In the genomic region with DNA sequence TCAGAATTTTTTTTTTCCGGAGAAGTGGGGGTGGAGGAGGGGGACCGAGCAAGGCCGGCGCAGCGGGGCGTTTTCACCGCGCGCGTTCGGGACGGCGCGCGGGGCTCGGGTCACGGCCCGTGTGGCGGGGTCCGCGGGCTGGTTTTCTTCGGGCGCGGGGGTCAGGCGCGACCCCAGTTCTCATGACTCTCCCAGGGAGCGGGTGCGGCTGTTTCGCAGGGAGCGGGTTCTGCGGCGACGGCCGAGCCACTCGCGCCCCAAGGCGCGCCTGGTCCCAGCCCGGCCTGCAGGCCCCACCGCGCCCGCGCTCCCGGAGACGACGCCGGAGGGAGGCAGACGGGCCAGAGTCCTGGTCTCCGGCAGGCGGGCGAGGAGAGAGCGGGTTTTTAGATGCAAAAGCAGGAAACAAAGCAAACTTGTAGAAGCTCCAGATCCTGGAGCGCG, we compare ENCODE assay signal across 1 cellular context.
TF ChIP-seq lines count a peak whose summit lies in the region.

No MANE protein-coding gene starts in this region.

TF ChIP-seq in HepG2, 621 proteins besides CTCF, POLR2A, EP300 and RAD21 (continued from another document and continues in another):
- TF ChIP-seq, protein P1, sequence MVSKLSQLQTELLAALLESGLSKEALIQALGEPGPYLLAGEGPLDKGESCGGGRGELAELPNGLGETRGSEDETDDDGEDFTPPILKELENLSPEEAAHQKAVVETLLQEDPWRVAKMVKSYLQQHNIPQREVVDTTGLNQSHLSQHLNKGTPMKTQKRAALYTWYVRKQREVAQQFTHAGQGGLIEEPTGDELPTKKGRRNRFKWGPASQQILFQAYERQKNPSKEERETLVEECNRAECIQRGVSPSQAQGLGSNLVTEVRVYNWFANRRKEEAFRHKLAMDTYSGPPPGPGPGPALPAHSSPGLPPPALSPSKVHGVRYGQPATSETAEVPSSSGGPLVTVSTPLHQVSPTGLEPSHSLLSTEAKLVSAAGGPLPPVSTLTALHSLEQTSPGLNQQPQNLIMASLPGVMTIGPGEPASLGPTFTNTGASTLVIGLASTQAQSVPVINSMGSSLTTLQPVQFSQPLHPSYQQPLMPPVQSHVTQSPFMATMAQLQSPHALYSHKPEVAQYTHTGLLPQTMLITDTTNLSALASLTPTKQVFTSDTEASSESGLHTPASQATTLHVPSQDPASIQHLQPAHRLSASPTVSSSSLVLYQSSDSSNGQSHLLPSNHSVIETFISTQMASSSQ (IDR thresholded peaks at IDR 0.05; ENCODE audit: low read depth): no peak
- TF ChIP-seq, protein P1 (CRISPR knock-in tag; IDR thresholded peaks at IDR 0.05; ENCODE audit: borderline replicate concordance): no peak
- TF ChIP-seq RNF219 (CRISPR knock-in tag; IDR thresholded peaks at IDR 0.05) (no peak), ERF (CRISPR knock-in tag; IDR thresholded peaks at IDR 0.05) (no peak), ZNF232 (CRISPR knock-in tag; IDR thresholded peaks at IDR 0.05; ENCODE audit: borderline replicate concordance) (0 out of 2 replicates have a peak, but pooled peaks have one; percentile 45), ZC3H4 (CRISPR knock-in tag; IDR thresholded peaks at IDR 0.05; ENCODE audit: borderline replicate concordance) (0 out of 2 replicates have a peak, but pooled peaks have one; percentile 24), POLR2G (IDR thresholded peaks at IDR 0.05; ENCODE audit: low read depth, low read length) (no peak), MED8 (CRISPR knock-in tag; IDR thresholded peaks at IDR 0.05; ENCODE audit: insufficient replicate concordance) (no peak), PRPF4 (IDR thresholded peaks at IDR 0.05; ENCODE audit: low read depth, low read length, poor library complexity, severe bottlenecking) (no peak), THRA (CRISPR knock-in tag; IDR thresholded peaks at IDR 0.05; ENCODE audit: borderline replicate concordance) (peak; percentile 14; the same call in 1 of the 2 replicates), ZNF18 (CRISPR knock-in tag; IDR thresholded peaks at IDR 0.05; ENCODE audit: insufficient replicate concordance) (peak; percentile 47), FOXK2 (IDR thresholded peaks at IDR 0.05) (no peak), ZNF510 (CRISPR knock-in tag; IDR thresholded peaks at IDR 0.05; ENCODE audit: low read depth) (no peak), ESRRA (CRISPR knock-in tag; IDR thresholded peaks at IDR 0.05; ENCODE audit: low read depth) (no peak), ZFP37 (CRISPR knock-in tag; IDR thresholded peaks at IDR 0.05; ENCODE audit: borderline replicate concordance) (no peak), ZNF577 (CRISPR knock-in tag; IDR thresholded peaks at IDR 0.05; ENCODE audit: borderline replicate concordance, low read depth) (no peak), ZBTB14 (CRISPR knock-in tag; IDR thresholded peaks at IDR 0.05) (peak; percentile 36; the same call in 1 of the 2 replicates), TRIM24 (CRISPR knock-in tag; IDR thresholded peaks at IDR 0.05) (no peak), ZNF33A (CRISPR knock-in tag; IDR thresholded peaks at IDR 0.05; ENCODE audit: borderline replicate concordance) (no peak), TAF15 (IDR thresholded peaks at IDR 0.05; ENCODE audit: low read depth, low read length, poor library complexity, severe bottlenecking) (no peak), FOXO1 (CRISPR knock-in tag; IDR thresholded peaks at IDR 0.05) (no peak), ZNF253 (CRISPR knock-in tag; IDR thresholded peaks at IDR 0.05; ENCODE audit: borderline replicate concordance) (no peak), U2AF2 (IDR thresholded peaks at IDR 0.05; ENCODE audit: low read depth, low read length) (no peak), HNRNPK (IDR thresholded peaks at IDR 0.05; ENCODE audit: low read depth, low read length, poor library complexity, severe bottlenecking) (peak; percentile 65), ZFY (CRISPR knock-in tag; IDR thresholded peaks at IDR 0.05) (peak; percentile 74), RXRB (CRISPR knock-in tag; IDR thresholded peaks at IDR 0.05; ENCODE audit: borderline replicate concordance) (no peak), ETS1 (CRISPR knock-in tag; IDR thresholded peaks at IDR 0.05) (0 out of 2 replicates have a peak, but pooled peaks have one; percentile 29)
- TF ChIP-seq, protein P2, sequence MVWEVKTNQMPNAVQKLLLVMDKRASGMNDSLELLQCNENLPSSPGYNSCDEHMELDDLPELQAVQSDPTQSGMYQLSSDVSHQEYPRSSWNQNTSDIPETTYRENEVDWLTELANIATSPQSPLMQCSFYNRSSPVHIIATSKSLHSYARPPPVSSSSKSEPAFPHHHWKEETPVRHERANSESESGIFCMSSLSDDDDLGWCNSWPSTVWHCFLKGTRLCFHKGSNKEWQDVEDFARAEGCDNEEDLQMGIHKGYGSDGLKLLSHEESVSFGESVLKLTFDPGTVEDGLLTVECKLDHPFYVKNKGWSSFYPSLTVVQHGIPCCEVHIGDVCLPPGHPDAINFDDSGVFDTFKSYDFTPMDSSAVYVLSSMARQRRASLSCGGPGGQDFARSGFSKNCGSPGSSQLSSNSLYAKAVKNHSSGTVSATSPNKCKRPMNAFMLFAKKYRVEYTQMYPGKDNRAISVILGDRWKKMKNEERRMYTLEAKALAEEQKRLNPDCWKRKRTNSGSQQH (CRISPR knock-in tag; IDR thresholded peaks at IDR 0.05; ENCODE audit: low read depth): 0 out of 2 replicates have a peak, but pooled peaks have one; percentile 10
- TF ChIP-seq, protein P3, sequence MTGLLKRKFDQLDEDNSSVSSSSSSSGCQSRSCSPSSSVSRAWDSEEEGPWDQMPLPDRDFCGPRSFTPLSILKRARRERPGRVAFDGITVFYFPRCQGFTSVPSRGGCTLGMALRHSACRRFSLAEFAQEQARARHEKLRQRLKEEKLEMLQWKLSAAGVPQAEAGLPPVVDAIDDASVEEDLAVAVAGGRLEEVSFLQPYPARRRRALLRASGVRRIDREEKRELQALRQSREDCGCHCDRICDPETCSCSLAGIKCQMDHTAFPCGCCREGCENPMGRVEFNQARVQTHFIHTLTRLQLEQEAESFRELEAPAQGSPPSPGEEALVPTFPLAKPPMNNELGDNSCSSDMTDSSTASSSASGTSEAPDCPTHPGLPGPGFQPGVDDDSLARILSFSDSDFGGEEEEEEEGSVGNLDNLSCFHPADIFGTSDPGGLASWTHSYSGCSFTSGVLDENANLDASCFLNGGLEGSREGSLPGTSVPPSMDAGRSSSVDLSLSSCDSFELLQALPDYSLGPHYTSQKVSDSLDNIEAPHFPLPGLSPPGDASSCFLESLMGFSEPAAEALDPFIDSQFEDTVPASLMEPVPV (CRISPR knock-in tag; IDR thresholded peaks at IDR 0.05): no peak
- TF ChIP-seq, protein P4, sequence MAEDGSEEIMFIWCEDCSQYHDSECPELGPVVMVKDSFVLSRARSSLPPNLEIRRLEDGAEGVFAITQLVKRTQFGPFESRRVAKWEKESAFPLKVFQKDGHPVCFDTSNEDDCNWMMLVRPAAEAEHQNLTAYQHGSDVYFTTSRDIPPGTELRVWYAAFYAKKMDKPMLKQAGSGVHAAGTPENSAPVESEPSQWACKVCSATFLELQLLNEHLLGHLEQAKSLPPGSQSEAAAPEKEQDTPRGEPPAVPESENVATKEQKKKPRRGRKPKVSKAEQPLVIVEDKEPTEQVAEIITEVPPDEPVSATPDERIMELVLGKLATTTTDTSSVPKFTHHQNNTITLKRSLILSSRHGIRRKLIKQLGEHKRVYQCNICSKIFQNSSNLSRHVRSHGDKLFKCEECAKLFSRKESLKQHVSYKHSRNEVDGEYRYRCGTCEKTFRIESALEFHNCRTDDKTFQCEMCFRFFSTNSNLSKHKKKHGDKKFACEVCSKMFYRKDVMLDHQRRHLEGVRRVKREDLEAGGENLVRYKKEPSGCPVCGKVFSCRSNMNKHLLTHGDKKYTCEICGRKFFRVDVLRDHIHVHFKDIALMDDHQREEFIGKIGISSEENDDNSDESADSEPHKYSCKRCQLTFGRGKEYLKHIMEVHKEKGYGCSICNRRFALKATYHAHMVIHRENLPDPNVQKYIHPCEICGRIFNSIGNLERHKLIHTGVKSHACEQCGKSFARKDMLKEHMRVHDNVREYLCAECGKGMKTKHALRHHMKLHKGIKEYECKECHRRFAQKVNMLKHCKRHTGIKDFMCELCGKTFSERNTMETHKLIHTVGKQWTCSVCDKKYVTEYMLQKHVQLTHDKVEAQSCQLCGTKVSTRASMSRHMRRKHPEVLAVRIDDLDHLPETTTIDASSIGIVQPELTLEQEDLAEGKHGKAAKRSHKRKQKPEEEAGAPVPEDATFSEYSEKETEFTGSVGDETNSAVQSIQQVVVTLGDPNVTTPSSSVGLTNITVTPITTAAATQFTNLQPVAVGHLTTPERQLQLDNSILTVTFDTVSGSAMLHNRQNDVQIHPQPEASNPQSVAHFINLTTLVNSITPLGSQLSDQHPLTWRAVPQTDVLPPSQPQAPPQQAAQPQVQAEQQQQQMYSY (CRISPR knock-in tag; IDR thresholded peaks at IDR 0.05): no peak
- TF ChIP-seq, protein P5, sequence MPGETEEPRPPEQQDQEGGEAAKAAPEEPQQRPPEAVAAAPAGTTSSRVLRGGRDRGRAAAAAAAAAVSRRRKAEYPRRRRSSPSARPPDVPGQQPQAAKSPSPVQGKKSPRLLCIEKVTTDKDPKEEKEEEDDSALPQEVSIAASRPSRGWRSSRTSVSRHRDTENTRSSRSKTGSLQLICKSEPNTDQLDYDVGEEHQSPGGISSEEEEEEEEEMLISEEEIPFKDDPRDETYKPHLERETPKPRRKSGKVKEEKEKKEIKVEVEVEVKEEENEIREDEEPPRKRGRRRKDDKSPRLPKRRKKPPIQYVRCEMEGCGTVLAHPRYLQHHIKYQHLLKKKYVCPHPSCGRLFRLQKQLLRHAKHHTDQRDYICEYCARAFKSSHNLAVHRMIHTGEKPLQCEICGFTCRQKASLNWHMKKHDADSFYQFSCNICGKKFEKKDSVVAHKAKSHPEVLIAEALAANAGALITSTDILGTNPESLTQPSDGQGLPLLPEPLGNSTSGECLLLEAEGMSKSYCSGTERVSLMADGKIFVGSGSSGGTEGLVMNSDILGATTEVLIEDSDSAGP (CRISPR knock-in tag; IDR thresholded peaks at IDR 0.05; ENCODE audit: borderline replicate concordance): peak; percentile 60; the same call in 1 of the 2 replicates
